ENCODE assay signal across 8 cellular contexts in genomic region chr6:137155830-137156229, GRCh38. TPM values are rescaled to one million over a fixed set of nuclear protein-coding genes. Genes with fewer than 3 reads are reported as not detected.
DNase-seq lines count a peak whose midpoint lies in the region; ATAC-seq and FAIRE-seq lines count a peak whose summit lies in the region.

No MANE protein-coding gene starts in this region.

- no peak overlapping the region for H3K27ac ChIP-seq in neuronal stem cell (replicated peaks; ENCODE audit: low read length)

- peaks cover 0 to 2% (median 0%) of the 10 kb centered on the region in 3 experiments for H3K27me3 ChIP-seq in neuronal stem cell (ENCODE audit: control insufficient read depth in 3 of 3, insufficient read depth in 3 of 3, low read depth in 1 of 3, low read length in 3 of 3)

- no peaks in the 10 kb centered on the region for H3K9me3 Mint-ChIP-seq in central memory CD8-positive, alpha-beta T cell

- peaks cover 3% of the 10 kb centered on the region for H3K36me3 Mint-ChIP-seq in central memory CD8-positive, alpha-beta T cell (ENCODE audit: insufficient read depth)

- H4K91ac ChIP-seq in neuronal stem cell (ENCODE audit: low read depth, low read length, poor library complexity) = no peak overlapping the region

- peak; percentile 97 for ATAC-seq in central memory CD8-positive, alpha-beta T cell (replicated peaks; ENCODE audit: extremely low read depth, poor library complexity, severe bottlenecking)

- H3K9me3 ChIP-seq in neuronal stem cell (replicated peaks in 1 of 2; ENCODE audit: control insufficient read depth in 2 of 2, insufficient read depth in 1 of 2, low read depth in 1 of 2, low read length in 2 of 2) = no peaks in the 10 kb centered on the region

- H2BK5ac ChIP-seq in neuronal stem cell (ENCODE audit: low read length) = no peak overlapping the region

- H3K4ac ChIP-seq in neuronal stem cell (ENCODE audit: low read length) = no peak overlapping the region

- no peak overlapping the region for H2AFZ ChIP-seq in neuronal stem cell (ENCODE audit: low read length)

- H2BK12ac ChIP-seq in neuronal stem cell (ENCODE audit: low read length) = no peak overlapping the region

- no peak overlapping the region for H3K27ac Mint-ChIP-seq in central memory CD8-positive, alpha-beta T cell (ENCODE audit: low read depth)

- H3K4me3 ChIP-seq in neuronal stem cell (ENCODE audit: low read length in 2 of 2) = no peak overlapping the region

- peak; percentile 26 for FAIRE-seq in GM19239 (lab: Jason Lieb, UNC)

- H3K4me2 ChIP-seq in neuronal stem cell (ENCODE audit: insufficient read depth, low read length, poor library complexity, severe bottlenecking) = no peak overlapping the region

- no CpG with 5 or more reads among the region's 2 CpGs for WGBS in neuronal stem cell (ENCODE audit: extremely low coverage in 2 of 2, insufficient read length in 2 of 2, insufficient replicate concordance in 1 of 2), 2 donors

- H3K9ac ChIP-seq in neuronal stem cell (ENCODE audit: low read depth, low read length, poor library complexity) = no peak overlapping the region

- no peak overlapping the region for H2BK120ac ChIP-seq in neuronal stem cell (ENCODE audit: low read depth, low read length)

- H3K36me3 ChIP-seq in neuronal stem cell (replicated peaks in 1 of 2; ENCODE audit: control insufficient read depth in 2 of 2, insufficient read depth in 2 of 2, low read length in 2 of 2) = no peaks in the 10 kb centered on the region

- no peak overlapping the region for H3K14ac ChIP-seq in neuronal stem cell (ENCODE audit: low read length)

- no peak overlapping the region for H4K8ac ChIP-seq in neuronal stem cell (ENCODE audit: low read depth, low read length)

- H3K18ac ChIP-seq in neuronal stem cell (ENCODE audit: low read length) = no peak overlapping the region

- peaks cover 9% of the 10 kb centered on the region for H3K27me3 Mint-ChIP-seq in central memory CD8-positive, alpha-beta T cell

- H3K4me3 Mint-ChIP-seq in central memory CD8-positive, alpha-beta T cell = peak overlapping the region; percentile 27

- H3K4me1 ChIP-seq in neuronal stem cell (ENCODE audit: control insufficient read depth in 2 of 2, insufficient read depth in 1 of 2, low read depth in 1 of 2, low read length in 2 of 2) = no peaks in the 10 kb centered on the region

- H3K23ac ChIP-seq in neuronal stem cell (ENCODE audit: low read depth, low read length, poor library complexity) = no peak overlapping the region

- no peak overlapping the region for H2BK15ac ChIP-seq in neuronal stem cell (ENCODE audit: low read length)

- DNase-seq in AG08395 (ENCODE audit: low spot score) = peak; percentile 22
- no peak for DNase-seq in GM19239 (ENCODE audit: insufficient read length, low spot score)
- DNase-seq in OCI-M1 (lab: John Stamatoyannopoulos, UW) = peak; percentile 89
- DNase-seq in central memory CD8-positive, alpha-beta T cell (ENCODE audit: low spot score in 2 of 2) = peak in 1 of 2 donors; percentile 27
- no peak for DNase-seq in nucleus accumbens (lab: John Stamatoyannopoulos, UW)
- DNase-seq in neuronal stem cell (ENCODE audit: low spot score) = no peak
- DNase-seq in LoVo (ENCODE audit: low spot score) = no peak
- DNase-seq in NCI-H446 treated with DMSO at 0.1 percent for 48 hours (lab: John Stamatoyannopoulos, UW) = no peak

- H3K4me1 Mint-ChIP-seq in central memory CD8-positive, alpha-beta T cell = peaks cover 17% of the 10 kb centered on the region

- H2AK5ac ChIP-seq in neuronal stem cell (ENCODE audit: low read depth, low read length) = no peak overlapping the region

- no peaks in the 10 kb centered on the region for H3K79me1 ChIP-seq in neuronal stem cell (ENCODE audit: low read depth, low read length)

RNA-seq across cellular contexts. Expression of gene IL22RA2, which starts 17.6 kb away (rescaled TPM):
- not detected for polyA plus RNA-seq in neuronal stem cell (2013, experiment 1 of 2)
- not detected for polyA plus RNA-seq in neuronal stem cell (2013, experiment 2 of 2)

Comparison
In these comparisons a context has a peak if more than half of its experiments do, and no peak if none do; other contexts are left out.
1. DNase-seq: peak in AG08395 (single experiment) and OCI-M1 (single experiment); none in GM19239 (single experiment), nucleus accumbens (0 of 56), neuronal stem cell (single experiment), LoVo (single experiment) and NCI-H446 treated with DMSO at 0.1 percent for 48 hours (single experiment).